In the genomic region with DNA sequence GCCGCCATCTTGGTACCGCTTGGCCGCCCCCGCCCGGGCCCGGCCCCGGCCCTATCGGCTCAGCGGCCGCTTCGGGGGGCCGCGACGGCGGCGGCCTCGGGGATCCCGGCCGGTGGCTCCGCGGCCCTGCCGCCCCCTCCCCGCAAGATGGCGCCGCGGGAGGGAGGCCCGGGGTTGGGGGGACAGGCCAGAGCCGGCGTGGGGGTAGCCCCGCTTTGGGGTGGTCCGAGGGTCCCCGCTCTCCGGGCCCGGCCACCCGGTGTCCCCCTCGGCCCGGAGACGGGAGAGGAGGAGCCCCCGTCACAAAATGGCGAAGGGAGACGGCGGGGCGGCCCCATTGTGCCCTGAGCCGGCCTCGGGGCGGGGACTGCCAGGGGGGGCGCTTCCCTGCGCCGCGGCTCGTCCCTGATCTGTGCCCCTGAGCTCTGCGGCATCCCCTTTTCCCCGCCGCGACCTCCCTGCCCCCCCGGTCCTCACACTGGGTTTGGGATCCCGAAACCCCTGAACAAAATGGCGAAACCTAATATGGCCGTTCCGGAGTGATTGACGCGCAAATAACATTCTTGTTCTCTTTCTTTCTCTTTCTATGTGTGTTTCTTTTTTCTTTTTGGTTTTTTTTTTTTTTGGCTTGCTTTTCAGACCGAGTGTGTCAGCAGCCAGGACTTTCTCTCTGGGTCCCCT, we compare ENCODE assay signal across 8 cellular contexts. TPM values are rescaled to one million over a fixed set of nuclear protein-coding genes. Genes with fewer than 3 reads are reported as not detected.
DNase-seq lines count a peak whose midpoint lies in the region; ATAC-seq and TF ChIP-seq lines count a peak whose summit lies in the region.

No MANE protein-coding gene starts in this region.

- H3K27ac ChIP-seq in CD4-positive, alpha-beta memory T cell (ENCODE audit: low read depth, low read length) = peak overlapping the region; percentile 93
- H3K27ac ChIP-seq in KMS-11 = peak overlapping the region; percentile 82

- H3K36me3 Mint-ChIP-seq in CD4-positive, alpha-beta memory T cell = peaks cover 27 to 40% of the 10 kb centered on the region in 2 donors
- peaks cover 8% of the 10 kb centered on the region for H3K36me3 Mint-ChIP-seq in mesothelial cell of epicardium
- peaks cover 44% of the 10 kb centered on the region for H3K36me3 Mint-ChIP-seq in stimulated activated naive CD8-positive, alpha-beta T cell treated with anti-CD3 and anti-CD28 coated beads, Interleukin-15, Interleukin-2, amounts not matched to agents 100 ng/mL and 50 ng/mL, for 24 hours (ENCODE audit: low read depth)

- peak overlapping the region; percentile 11 for H2AFZ ChIP-seq in KMS-11 (ENCODE audit: low read depth)

- H3K9ac ChIP-seq in KMS-11 = peak overlapping the region; percentile 96

- H3K27ac Mint-ChIP-seq in CD4-positive, alpha-beta memory T cell = peak overlapping the region; percentile 96 to 99 (median 99)
- peak overlapping the region; percentile 100 for H3K27ac Mint-ChIP-seq in mesothelial cell of epicardium
- peak overlapping the region; percentile 97 for H3K27ac Mint-ChIP-seq in stimulated activated naive CD8-positive, alpha-beta T cell treated with anti-CD3 and anti-CD28 coated beads, Interleukin-15, Interleukin-2, amounts not matched to agents 100 ng/mL and 50 ng/mL, for 24 hours

- POLR2A ChIA-PET in CD4-positive, alpha-beta memory T cell (lab: Charles Lee; ENCODE audit: partially characterized antibody) = interaction anchor here (0.6 to 4.7 kb wide), 23 partner anchors 9 to 1652 kb away, joined by 3 to 76 read pairs (median 8); partner anchors contain the start of genes CARHSP1, METTL22, NUBP1 and PMM2

- H3K36me3 ChIP-seq in CD4-positive, alpha-beta memory T cell (ENCODE audit: insufficient read depth, low read length) = peaks cover 13% of the 10 kb centered on the region
- peaks cover 18% of the 10 kb centered on the region; the same call in 1 of the 2 replicates for H3K36me3 ChIP-seq in KMS-11 (ENCODE audit: insufficient read depth)

- H3K4me3 Mint-ChIP-seq in CD4-positive, alpha-beta memory T cell = peak overlapping the region; percentile 96 to 100 (median 99)
- H3K4me3 Mint-ChIP-seq in mesothelial cell of epicardium = peak overlapping the region; percentile 99
- peak overlapping the region; percentile 98 for H3K4me3 Mint-ChIP-seq in stimulated activated naive CD8-positive, alpha-beta T cell treated with anti-CD3 and anti-CD28 coated beads, Interleukin-15, Interleukin-2, amounts not matched to agents 100 ng/mL and 50 ng/mL, for 24 hours

- H3K4me1 ChIP-seq in CD4-positive, alpha-beta memory T cell (ENCODE audit: insufficient read depth, low read length) = peaks cover 55% of the 10 kb centered on the region
- peaks cover 38% of the 10 kb centered on the region for H3K4me1 ChIP-seq in KMS-11 (ENCODE audit: low read depth, poor library complexity, severe bottlenecking)

- peak; percentile 52 to 70 (median 59) for DNase-seq in CD4-positive, alpha-beta memory T cell
- peak; percentile 52 for DNase-seq in activated CD4-positive, alpha-beta T cell treated with anti-CD3 and anti-CD28 coated beads, Interleukin-2, amount 50 U/mL, for 1 hour
- DNase-seq in ecto neural progenitor cell (ENCODE audit: low spot score) (peak; percentile 69), mesothelial cell of epicardium (ENCODE audit: low spot score in 2 of 2, unreplicated experiment in 2 of 2) (peak; percentile 25 to 59), NCI-H1930 (lab: John Stamatoyannopoulos, UW) (no peak)

- peaks cover 45% of the 10 kb centered on the region for H4K20me1 ChIP-seq in KMS-11 (ENCODE audit: insufficient read depth)

- CTCF ChIA-PET in CD4-positive, alpha-beta memory T cell (lab: Charles Lee; ENCODE audit: partially characterized antibody) = interaction anchor here (3.4 kb wide), 1 partner anchor 10 kb away, joined by 11 read pairs; no protein-coding TSS in a partner anchor

- TF ChIP-seq CTCF in KMS-11 (conservative IDR thresholded peaks at IDR 0.05; ENCODE audit: low read depth, low read length) (no peak), mesothelial cell of epicardium (IDR thresholded peaks at IDR 0.05; ENCODE audit: unreplicated experiment) (no peak)

- H3K4me3 ChIP-seq in CD4-positive, alpha-beta memory T cell (ENCODE audit: low read length in 2 of 2) = peak overlapping the region; percentile 69 to 98
- H3K4me3 ChIP-seq in KMS-11 (IDR thresholded peaks at IDR 0.05; ENCODE audit: insufficient read depth, low read depth, low read length) = peak overlapping the region; percentile 25

- peaks cover 0 to 6% (median 0%) of the 10 kb centered on the region in 8 donors for H3K9me3 Mint-ChIP-seq in CD4-positive, alpha-beta memory T cell
- no peaks in the 10 kb centered on the region for H3K9me3 Mint-ChIP-seq in mesothelial cell of epicardium
- no peaks in the 10 kb centered on the region for H3K9me3 Mint-ChIP-seq in stimulated activated naive CD8-positive, alpha-beta T cell treated with anti-CD3 and anti-CD28 coated beads, Interleukin-15, Interleukin-2, amounts not matched to agents 100 ng/mL and 50 ng/mL, for 24 hours

- H3K4me2 ChIP-seq in KMS-11 = peak overlapping the region; percentile 81

- no peaks in the 10 kb centered on the region for H3K9me3 ChIP-seq in CD4-positive, alpha-beta memory T cell (ENCODE audit: control insufficient read depth in 1 of 2, low read length in 2 of 2)

- no peaks in the 10 kb centered on the region for H3K27me3 Mint-ChIP-seq in CD4-positive, alpha-beta memory T cell
- H3K27me3 Mint-ChIP-seq in mesothelial cell of epicardium (ENCODE audit: low read depth) = peaks cover 2% of the 10 kb centered on the region
- H3K27me3 Mint-ChIP-seq in stimulated activated naive CD8-positive, alpha-beta T cell treated with anti-CD3 and anti-CD28 coated beads, Interleukin-15, Interleukin-2, amounts not matched to agents 100 ng/mL and 50 ng/mL, for 24 hours = no peaks in the 10 kb centered on the region

- H3K27me3 ChIP-seq in CD4-positive, alpha-beta memory T cell (ENCODE audit: insufficient read depth, low read length) = no peaks in the 10 kb centered on the region
- no peaks in the 10 kb centered on the region for H3K27me3 ChIP-seq in KMS-11 (ENCODE audit: insufficient read depth, low read depth)

- peaks cover 34 to 62% (median 41%) of the 10 kb centered on the region in 4 donors for H3K4me1 Mint-ChIP-seq in CD4-positive, alpha-beta memory T cell
- peaks cover 41% of the 10 kb centered on the region for H3K4me1 Mint-ChIP-seq in mesothelial cell of epicardium
- peaks cover 45% of the 10 kb centered on the region for H3K4me1 Mint-ChIP-seq in stimulated activated naive CD8-positive, alpha-beta T cell treated with anti-CD3 and anti-CD28 coated beads, Interleukin-15, Interleukin-2, amounts not matched to agents 100 ng/mL and 50 ng/mL, for 24 hours (ENCODE audit: low read depth)

- intact Hi-C loops in CD4-positive, alpha-beta memory T cell (cut with micrococcal nuclease) = loop anchor here (5.0 to 10.0 kb wide), 3 partner anchors 35 to 1850 kb away; partner anchors contain the start of genes CLEC16A, DEXI and METTL22

- peaks cover 55% of the 10 kb centered on the region for H3K79me2 ChIP-seq in KMS-11 (ENCODE audit: insufficient read depth, low read depth)

- ATAC-seq in GM19467 (IDR thresholded peaks at IDR 0.05; ENCODE audit: unreplicated experiment) = peak; percentile 1

RNA-seq across cellular contexts. Expression of gene HAPSTR1, which starts 1.0 kb away (rescaled TPM):
- 10 to 100 TPM; 89.6 to 90.5 TPM for total RNA-seq in CD4-positive, alpha-beta memory T cell
- 10 to 100 TPM in 1 of 2 donors, 1 to 10 TPM in 1; 7.2 to 21.1 TPM for polyA plus RNA-seq in CD4-positive, alpha-beta memory T cell
- 76.7 to 80.6 TPM (median 78.9 TPM) in 3 replicates for total RNA-seq in mesothelial cell of epicardium

Comparison
In these comparisons a context has a peak if more than half of its experiments do, and no peak if none do; other contexts are left out.
1. DNase-seq: peak in CD4-positive, alpha-beta memory T cell (5 of 5), activated CD4-positive, alpha-beta T cell treated with anti-CD3 and anti-CD28 coated beads, Interleukin-2, amount 50 U/mL, for 1 hour (single experiment), ecto neural progenitor cell (single experiment) and mesothelial cell of epicardium (2 of 2); none in NCI-H1930 (0 of 2).
2. Peak in every context shown above with its lines, with median percentiles within 50 percentile points of each other: H3K27ac Mint-ChIP-seq and H3K4me3 Mint-ChIP-seq.